8 cellular contexts compared by ENCODE assay signal in the genomic region with DNA sequence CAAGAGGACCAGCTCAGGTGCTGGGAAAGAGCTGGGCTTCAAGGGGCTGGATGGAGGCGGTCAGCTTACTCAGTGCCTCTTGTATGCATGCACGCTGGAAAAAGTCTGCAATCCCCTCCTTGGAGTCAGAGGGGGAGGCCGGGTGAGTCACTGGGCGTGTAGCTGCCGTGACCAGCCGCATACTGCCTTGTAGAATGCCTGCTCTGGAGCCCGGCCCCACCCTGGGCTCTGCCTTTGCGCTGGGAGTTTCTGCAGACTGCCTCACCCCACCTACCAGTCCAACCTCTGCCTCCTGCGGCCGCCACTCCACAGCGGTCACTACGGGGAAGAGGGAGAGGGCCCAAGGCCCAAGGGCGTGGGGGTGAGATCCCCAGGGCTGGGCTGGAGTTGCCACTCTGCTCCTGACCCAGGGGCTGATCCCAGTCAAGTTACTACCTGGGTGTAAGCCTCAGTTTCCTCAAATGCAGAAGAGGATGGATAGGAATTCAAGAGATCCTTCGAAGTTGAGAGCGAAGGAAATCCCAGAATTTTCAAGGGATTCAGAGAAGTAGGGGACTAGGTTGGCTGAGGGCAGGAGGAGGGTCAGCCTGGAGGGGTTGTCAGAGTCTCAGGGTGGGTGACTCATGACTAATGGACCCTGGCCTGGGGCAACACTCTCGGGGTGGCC. TPM values are rescaled to one million over a fixed set of nuclear protein-coding genes. Genes with fewer than 3 reads are reported as not detected.
A peak's percentile ranks its signal among the peaks of the same experiment; 100 is the strongest.
DNase-seq lines count a peak whose midpoint lies in the region; ATAC-seq and TF ChIP-seq lines count a peak whose summit lies in the region.

No MANE protein-coding gene starts in this region.

- H3K27ac ChIP-seq in RWPE2 (ENCODE audit: poor library complexity, severe bottlenecking) (peak overlapping the region; percentile 54), trophoblast cell (ENCODE audit: low read depth, low read length) (no peak overlapping the region)

- peaks cover 2% of the 10 kb centered on the region for H3K79me1 ChIP-seq in trophoblast cell (ENCODE audit: low read length)

- no peak overlapping the region for H2AFZ ChIP-seq in trophoblast cell (ENCODE audit: insufficient read depth, low read length, poor library complexity)

- H4K91ac ChIP-seq in trophoblast cell (ENCODE audit: low read depth, low read length), result no peak overlapping the region

- H3K23ac ChIP-seq in trophoblast cell (ENCODE audit: low read length), result no peak overlapping the region

- no peak overlapping the region for H3K9ac ChIP-seq in trophoblast cell (ENCODE audit: low read length)

- no peaks in the 10 kb centered on the region for H3K79me2 ChIP-seq in trophoblast cell (ENCODE audit: control insufficient read depth, insufficient read depth, low read length, poor library complexity)

- WGBS in trophoblast cell (ENCODE audit: extremely low coverage, insufficient coverage, insufficient read length), result no CpG with 5 or more reads among the region's 16 CpGs

- H3K4me1 ChIP-seq in RWPE2 (ENCODE audit: insufficient read depth, poor library complexity, severe bottlenecking) (peaks cover 29% of the 10 kb centered on the region), trophoblast cell (ENCODE audit: control insufficient read depth in 1 of 2, insufficient read depth in 2 of 2, low read length in 2 of 2) (peaks cover 31 to 35% of the 10 kb centered on the region in 2 experiments)

- H4K12ac ChIP-seq in trophoblast cell (ENCODE audit: low read depth, low read length), result no peak overlapping the region

- H2BK120ac ChIP-seq in trophoblast cell (ENCODE audit: insufficient read depth, low read length, poor library complexity), result no peak overlapping the region

- H3K4me3 ChIP-seq in RWPE2 (ENCODE audit: severe bottlenecking), result no peak overlapping the region
- H3K4me3 ChIP-seq in fibroblast of villous mesenchyme (ENCODE audit: low read depth, low read length), result no peak overlapping the region
- no peak overlapping the region for H3K4me3 ChIP-seq in trophoblast cell (ENCODE audit: low read depth, low read length)

- no peaks in the 10 kb centered on the region for H3K27me3 ChIP-seq in RWPE2 (ENCODE audit: insufficient read depth, poor library complexity, severe bottlenecking)
- H3K27me3 ChIP-seq in trophoblast cell (ENCODE audit: insufficient read depth, low read length), result no peaks in the 10 kb centered on the region

- H2BK12ac ChIP-seq in trophoblast cell (ENCODE audit: low read length), result no peak overlapping the region

- H2BK5ac ChIP-seq in trophoblast cell (ENCODE audit: low read depth, low read length, poor library complexity), result no peak overlapping the region

- no peak overlapping the region for H3K4me2 ChIP-seq in trophoblast cell (ENCODE audit: low read length)

- H4K8ac ChIP-seq in trophoblast cell (ENCODE audit: low read depth, low read length), result no peak overlapping the region

- DNase-seq in D341Med (ENCODE audit: low spot score) (peak; percentile 41), RWPE2 (ENCODE audit: low spot score) (peak; percentile 96), fibroblast of villous mesenchyme (ENCODE audit: low read depth) (peak; percentile 97), trophoblast cell (peak; percentile 82 to 83), DMS153 (lab: John Stamatoyannopoulos, UW) (no peak), amygdala (lab: John Stamatoyannopoulos, UW) (no peak)

- no peak overlapping the region for H2AK5ac ChIP-seq in trophoblast cell (ENCODE audit: low read length)

- no peak overlapping the region for H3K18ac ChIP-seq in trophoblast cell (ENCODE audit: low read length)

- H3K9me3 ChIP-seq in RWPE2 (ENCODE audit: severe bottlenecking) (no peaks in the 10 kb centered on the region), trophoblast cell (ENCODE audit: insufficient read depth, low read depth, low read length) (no peaks in the 10 kb centered on the region)

- TF ChIP-seq CTCF in RWPE2 (IDR thresholded peaks at IDR 0.05; ENCODE audit: poor library complexity, severe bottlenecking), result no peak
- no peak for TF ChIP-seq CTCF in fibroblast of villous mesenchyme (IDR thresholded peaks at IDR 0.05; ENCODE audit: insufficient read depth, low read depth, low read length)

- ATAC-seq in RWPE2 (ENCODE audit: low read depth) (peak; percentile 93), GM18868 (IDR thresholded peaks at IDR 0.05; ENCODE audit: unreplicated experiment) (no peak), HG03342 (IDR thresholded peaks at IDR 0.05; ENCODE audit: unreplicated experiment) (no peak)

- H3K36me3 ChIP-seq in RWPE2 (ENCODE audit: low read depth) (no peaks in the 10 kb centered on the region), trophoblast cell (ENCODE audit: control insufficient read depth in 1 of 2, insufficient read depth in 2 of 2, low read length in 2 of 2) (no peaks in the 10 kb centered on the region)

- H3K14ac ChIP-seq in trophoblast cell (ENCODE audit: low read length), result peak overlapping the region; percentile 22

- H3K4ac ChIP-seq in trophoblast cell (ENCODE audit: low read depth, low read length), result no peak overlapping the region

RNA-seq across cellular contexts. Expression of gene MRGPRF, which starts 4.1 kb away (rescaled TPM):
- total RNA-seq in fibroblast of villous mesenchyme, result 52.8 and 61.3 TPM in 2 replicates
- 0.29 and 0.39 TPM in 2 replicates for polyA plus RNA-seq in trophoblast cell (2013)

RNA-seq across cellular contexts. Expression of gene MRGPRD, which starts 28.1 kb away (rescaled TPM):
- total RNA-seq in fibroblast of villous mesenchyme, result not detected in 2 replicates
- not detected in 2 replicates for polyA plus RNA-seq in trophoblast cell (2013)

RNA-seq across cellular contexts. Expression of gene TPCN2, which starts 39.8 kb away (rescaled TPM):
- 10.4 and 13.5 TPM in 2 replicates for total RNA-seq in fibroblast of villous mesenchyme
- polyA plus RNA-seq in trophoblast cell (2013), result 5.2 TPM in 2 replicates

Comparison
In these comparisons a context has a peak if more than half of its experiments do, and no peak if none do; other contexts are left out.
1. DNase-seq: peak in D341Med (single experiment), RWPE2 (single experiment), fibroblast of villous mesenchyme (single experiment) and trophoblast cell (2 of 2); none in DMS153 (single experiment) and amygdala (0 of 56).